Comparison of ENCODE assay signal across 1 cellular context in the genomic region with DNA sequence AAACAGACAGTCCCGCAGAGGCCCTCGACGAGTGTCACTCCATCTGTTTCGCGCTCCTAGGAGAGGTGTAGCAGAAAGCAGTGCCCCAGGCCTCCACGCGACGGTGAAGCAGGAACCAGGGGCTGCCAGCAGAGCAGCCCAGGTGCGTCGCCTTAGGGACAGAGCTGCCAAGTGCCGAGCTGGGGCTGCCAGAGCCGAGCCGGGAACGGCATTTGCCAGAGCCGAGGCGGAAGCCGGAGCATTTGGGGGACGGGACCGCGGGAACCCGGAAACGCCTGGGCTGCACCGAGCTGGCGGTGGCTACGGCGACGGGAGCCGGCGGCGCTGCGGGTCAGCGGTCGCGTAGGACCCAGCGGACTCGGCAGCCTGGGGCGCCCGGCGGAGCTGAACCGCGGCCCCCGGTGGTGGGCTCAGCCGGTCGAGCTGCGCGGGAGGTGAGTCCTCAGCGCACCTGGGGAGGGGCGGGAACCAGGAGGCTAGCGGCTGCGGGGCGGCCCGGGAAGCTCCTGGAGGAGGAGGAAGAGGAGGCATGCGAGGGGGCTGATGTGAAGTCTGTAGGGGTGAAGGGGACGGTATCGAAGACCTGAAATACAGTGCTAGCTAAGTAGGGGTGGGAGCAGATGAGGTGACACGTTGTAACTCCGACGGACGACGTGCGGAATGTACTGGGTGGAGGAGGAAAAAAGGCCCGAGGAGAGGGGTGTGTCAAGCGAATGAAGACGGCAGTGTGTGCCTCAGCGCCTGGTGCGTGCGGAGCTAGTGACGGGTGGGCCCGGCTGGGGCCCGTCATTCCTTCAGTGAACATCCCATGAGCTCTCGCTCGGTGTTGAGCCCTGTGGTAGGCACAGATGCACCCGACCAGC.
TF ChIP-seq lines count a peak whose summit lies in the region.

A gene (plus strand): TSS at position 268 of the 863 bp plus-strand sequence. CDS start 23,559 bp downstream, outside the sequence.

TF ChIP-seq in HepG2, 621 proteins besides CTCF, POLR2A, EP300 and RAD21 (continued from another document and continues in another):
- TF ChIP-seq, protein P1, sequence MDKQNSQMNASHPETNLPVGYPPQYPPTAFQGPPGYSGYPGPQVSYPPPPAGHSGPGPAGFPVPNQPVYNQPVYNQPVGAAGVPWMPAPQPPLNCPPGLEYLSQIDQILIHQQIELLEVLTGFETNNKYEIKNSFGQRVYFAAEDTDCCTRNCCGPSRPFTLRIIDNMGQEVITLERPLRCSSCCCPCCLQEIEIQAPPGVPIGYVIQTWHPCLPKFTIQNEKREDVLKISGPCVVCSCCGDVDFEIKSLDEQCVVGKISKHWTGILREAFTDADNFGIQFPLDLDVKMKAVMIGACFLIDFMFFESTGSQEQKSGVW (CRISPR knock-in tag; IDR thresholded peaks at IDR 0.05; ENCODE audit: borderline replicate concordance): no peak
- TF ChIP-seq WIZ (CRISPR knock-in tag; IDR thresholded peaks at IDR 0.05) (peak; percentile 85), ZNF136 (CRISPR knock-in tag; IDR thresholded peaks at IDR 0.05; ENCODE audit: low read depth) (peak; percentile 85; the same call in 1 of the 2 replicates), ZNF224 (CRISPR knock-in tag; IDR thresholded peaks at IDR 0.05) (no peak; the same call in 1 of the 2 replicates), BCL6 (CRISPR knock-in tag; IDR thresholded peaks at IDR 0.05) (peak; percentile 67), MXD4 (CRISPR knock-in tag; IDR thresholded peaks at IDR 0.05) (peak; percentile 84), RXRB (CRISPR knock-in tag; IDR thresholded peaks at IDR 0.05; ENCODE audit: borderline replicate concordance) (peak; percentile 79), KAT8 (CRISPR knock-in tag; IDR thresholded peaks at IDR 0.05) (peak; percentile 98), SMAD3 (CRISPR knock-in tag; IDR thresholded peaks at IDR 0.05) (peak; percentile 94), ZNF598 (CRISPR knock-in tag; IDR thresholded peaks at IDR 0.05; ENCODE audit: borderline replicate concordance) (peak; percentile 96), BRD4 (CRISPR knock-in tag; IDR thresholded peaks at IDR 0.05) (peak; percentile 93; the same call in 1 of the 2 replicates), RFXANK (CRISPR knock-in tag; IDR thresholded peaks at IDR 0.05) (no peak), ZNF567 (CRISPR knock-in tag; IDR thresholded peaks at IDR 0.05; ENCODE audit: borderline replicate concordance) (no peak; the same call in 1 of the 2 replicates), NFKB2 (CRISPR knock-in tag; IDR thresholded peaks at IDR 0.05; ENCODE audit: borderline replicate concordance) (peak; percentile 97), ONECUT2 (CRISPR knock-in tag; IDR thresholded peaks at IDR 0.05) (no peak), ZEB1 (IDR thresholded peaks at IDR 0.05; ENCODE audit: insufficient replicate concordance, low read depth) (peak; percentile 87), RFXAP (CRISPR knock-in tag; IDR thresholded peaks at IDR 0.05; ENCODE audit: borderline replicate concordance) (peak; percentile 92), ZNF451 (CRISPR knock-in tag; IDR thresholded peaks at IDR 0.05) (peak; percentile 94), ZNF383 (CRISPR knock-in tag; IDR thresholded peaks at IDR 0.05; ENCODE audit: borderline replicate concordance) (peak; percentile 96; the same call in 1 of the 2 replicates), NCOA5 (CRISPR knock-in tag; IDR thresholded peaks at IDR 0.05) (0 out of 2 replicates have a peak, but pooled peaks have one; percentile 32), IRF2 (CRISPR knock-in tag; IDR thresholded peaks at IDR 0.05) (peak; percentile 95), NFIC (IDR thresholded peaks at IDR 0.05; ENCODE audit: low read length) (no peak), ZNF331 (CRISPR knock-in tag; IDR thresholded peaks at IDR 0.05) (peak; percentile 96), ZNF652 (CRISPR knock-in tag; IDR thresholded peaks at IDR 0.05; ENCODE audit: borderline replicate concordance, low read depth) (peak; percentile 43; the same call in 1 of the 2 replicates), CREB1 (IDR thresholded peaks at IDR 0.05) (no peak), CREB1 (CRISPR knock-in tag; IDR thresholded peaks at IDR 0.05) (no peak), SUZ12 (IDR thresholded peaks at IDR 0.05; ENCODE audit: low read depth, low read length) (no peak), SIN3A (IDR thresholded peaks at IDR 0.05; ENCODE audit: borderline replicate concordance, low read depth, low read length) (peak; percentile 94; the same call in 1 of the 2 replicates), ZNF619 (CRISPR knock-in tag; IDR thresholded peaks at IDR 0.05) (peak; percentile 95)
- TF ChIP-seq, protein P2, sequence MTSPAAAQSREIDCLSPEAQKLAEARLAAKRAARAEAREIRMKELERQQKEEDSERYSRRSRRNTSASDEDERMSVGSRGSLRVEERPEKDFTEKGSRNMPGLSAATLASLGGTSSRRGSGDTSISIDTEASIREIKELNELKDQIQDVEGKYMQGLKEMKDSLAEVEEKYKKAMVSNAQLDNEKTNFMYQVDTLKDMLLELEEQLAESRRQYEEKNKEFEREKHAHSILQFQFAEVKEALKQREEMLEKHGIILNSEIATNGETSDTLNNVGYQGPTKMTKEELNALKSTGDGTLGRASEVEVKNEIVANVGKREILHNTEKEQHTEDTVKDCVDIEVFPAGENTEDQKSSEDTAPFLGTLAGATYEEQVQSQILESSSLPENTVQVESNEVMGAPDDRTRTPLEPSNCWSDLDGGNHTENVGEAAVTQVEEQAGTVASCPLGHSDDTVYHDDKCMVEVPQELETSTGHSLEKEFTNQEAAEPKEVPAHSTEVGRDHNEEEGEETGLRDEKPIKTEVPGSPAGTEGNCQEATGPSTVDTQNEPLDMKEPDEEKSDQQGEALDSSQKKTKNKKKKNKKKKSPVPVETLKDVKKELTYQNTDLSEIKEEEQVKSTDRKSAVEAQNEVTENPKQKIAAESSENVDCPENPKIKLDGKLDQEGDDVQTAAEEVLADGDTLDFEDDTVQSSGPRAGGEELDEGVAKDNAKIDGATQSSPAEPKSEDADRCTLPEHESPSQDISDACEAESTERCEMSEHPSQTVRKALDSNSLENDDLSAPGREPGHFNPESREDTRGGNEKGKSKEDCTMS (CRISPR knock-in tag; conservative IDR thresholded peaks at IDR 0.05): no peak
- TF ChIP-seq, protein P3, sequence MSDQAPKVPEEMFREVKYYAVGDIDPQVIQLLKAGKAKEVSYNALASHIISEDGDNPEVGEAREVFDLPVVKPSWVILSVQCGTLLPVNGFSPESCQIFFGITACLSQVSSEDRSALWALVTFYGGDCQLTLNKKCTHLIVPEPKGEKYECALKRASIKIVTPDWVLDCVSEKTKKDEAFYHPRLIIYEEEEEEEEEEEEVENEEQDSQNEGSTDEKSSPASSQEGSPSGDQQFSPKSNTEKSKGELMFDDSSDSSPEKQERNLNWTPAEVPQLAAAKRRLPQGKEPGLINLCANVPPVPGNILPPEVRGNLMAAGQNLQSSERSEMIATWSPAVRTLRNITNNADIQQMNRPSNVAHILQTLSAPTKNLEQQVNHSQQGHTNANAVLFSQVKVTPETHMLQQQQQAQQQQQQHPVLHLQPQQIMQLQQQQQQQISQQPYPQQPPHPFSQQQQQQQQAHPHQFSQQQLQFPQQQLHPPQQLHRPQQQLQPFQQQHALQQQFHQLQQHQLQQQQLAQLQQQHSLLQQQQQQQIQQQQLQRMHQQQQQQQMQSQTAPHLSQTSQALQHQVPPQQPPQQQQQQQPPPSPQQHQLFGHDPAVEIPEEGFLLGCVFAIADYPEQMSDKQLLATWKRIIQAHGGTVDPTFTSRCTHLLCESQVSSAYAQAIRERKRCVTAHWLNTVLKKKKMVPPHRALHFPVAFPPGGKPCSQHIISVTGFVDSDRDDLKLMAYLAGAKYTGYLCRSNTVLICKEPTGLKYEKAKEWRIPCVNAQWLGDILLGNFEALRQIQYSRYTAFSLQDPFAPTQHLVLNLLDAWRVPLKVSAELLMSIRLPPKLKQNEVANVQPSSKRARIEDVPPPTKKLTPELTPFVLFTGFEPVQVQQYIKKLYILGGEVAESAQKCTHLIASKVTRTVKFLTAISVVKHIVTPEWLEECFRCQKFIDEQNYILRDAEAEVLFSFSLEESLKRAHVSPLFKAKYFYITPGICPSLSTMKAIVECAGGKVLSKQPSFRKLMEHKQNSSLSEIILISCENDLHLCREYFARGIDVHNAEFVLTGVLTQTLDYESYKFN (CRISPR knock-in tag; conservative IDR thresholded peaks at IDR 0.05): peak; percentile 80
- TF ChIP-seq, protein P4, sequence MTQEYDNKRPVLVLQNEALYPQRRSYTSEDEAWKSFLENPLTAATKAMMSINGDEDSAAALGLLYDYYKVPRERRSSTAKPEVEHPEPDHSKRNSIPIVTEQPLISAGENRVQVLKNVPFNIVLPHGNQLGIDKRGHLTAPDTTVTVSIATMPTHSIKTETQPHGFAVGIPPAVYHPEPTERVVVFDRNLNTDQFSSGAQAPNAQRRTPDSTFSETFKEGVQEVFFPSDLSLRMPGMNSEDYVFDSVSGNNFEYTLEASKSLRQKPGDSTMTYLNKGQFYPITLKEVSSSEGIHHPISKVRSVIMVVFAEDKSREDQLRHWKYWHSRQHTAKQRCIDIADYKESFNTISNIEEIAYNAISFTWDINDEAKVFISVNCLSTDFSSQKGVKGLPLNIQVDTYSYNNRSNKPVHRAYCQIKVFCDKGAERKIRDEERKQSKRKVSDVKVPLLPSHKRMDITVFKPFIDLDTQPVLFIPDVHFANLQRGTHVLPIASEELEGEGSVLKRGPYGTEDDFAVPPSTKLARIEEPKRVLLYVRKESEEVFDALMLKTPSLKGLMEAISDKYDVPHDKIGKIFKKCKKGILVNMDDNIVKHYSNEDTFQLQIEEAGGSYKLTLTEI (CRISPR knock-in tag; conservative IDR thresholded peaks at IDR 0.05): no peak
- TF ChIP-seq, protein P5, sequence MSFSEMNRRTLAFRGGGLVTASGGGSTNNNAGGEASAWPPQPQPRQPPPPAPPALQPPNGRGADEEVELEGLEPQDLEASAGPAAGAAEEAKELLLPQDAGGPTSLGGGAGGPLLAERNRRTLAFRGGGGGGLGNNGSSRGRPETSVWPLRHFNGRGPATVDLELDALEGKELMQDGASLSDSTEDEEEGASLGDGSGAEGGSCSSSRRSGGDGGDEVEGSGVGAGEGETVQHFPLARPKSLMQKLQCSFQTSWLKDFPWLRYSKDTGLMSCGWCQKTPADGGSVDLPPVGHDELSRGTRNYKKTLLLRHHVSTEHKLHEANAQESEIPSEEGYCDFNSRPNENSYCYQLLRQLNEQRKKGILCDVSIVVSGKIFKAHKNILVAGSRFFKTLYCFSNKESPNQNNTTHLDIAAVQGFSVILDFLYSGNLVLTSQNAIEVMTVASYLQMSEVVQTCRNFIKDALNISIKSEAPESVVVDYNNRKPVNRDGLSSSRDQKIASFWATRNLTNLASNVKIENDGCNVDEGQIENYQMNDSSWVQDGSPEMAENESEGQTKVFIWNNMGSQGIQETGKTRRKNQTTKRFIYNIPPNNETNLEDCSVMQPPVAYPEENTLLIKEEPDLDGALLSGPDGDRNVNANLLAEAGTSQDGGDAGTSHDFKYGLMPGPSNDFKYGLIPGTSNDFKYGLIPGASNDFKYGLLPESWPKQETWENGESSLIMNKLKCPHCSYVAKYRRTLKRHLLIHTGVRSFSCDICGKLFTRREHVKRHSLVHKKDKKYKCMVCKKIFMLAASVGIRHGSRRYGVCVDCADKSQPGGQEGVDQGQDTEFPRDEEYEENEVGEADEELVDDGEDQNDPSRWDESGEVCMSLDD (CRISPR knock-in tag; IDR thresholded peaks at IDR 0.05; ENCODE audit: borderline replicate concordance): peak; percentile 52; the same call in 1 of the 2 replicates
- TF ChIP-seq, protein P6, sequence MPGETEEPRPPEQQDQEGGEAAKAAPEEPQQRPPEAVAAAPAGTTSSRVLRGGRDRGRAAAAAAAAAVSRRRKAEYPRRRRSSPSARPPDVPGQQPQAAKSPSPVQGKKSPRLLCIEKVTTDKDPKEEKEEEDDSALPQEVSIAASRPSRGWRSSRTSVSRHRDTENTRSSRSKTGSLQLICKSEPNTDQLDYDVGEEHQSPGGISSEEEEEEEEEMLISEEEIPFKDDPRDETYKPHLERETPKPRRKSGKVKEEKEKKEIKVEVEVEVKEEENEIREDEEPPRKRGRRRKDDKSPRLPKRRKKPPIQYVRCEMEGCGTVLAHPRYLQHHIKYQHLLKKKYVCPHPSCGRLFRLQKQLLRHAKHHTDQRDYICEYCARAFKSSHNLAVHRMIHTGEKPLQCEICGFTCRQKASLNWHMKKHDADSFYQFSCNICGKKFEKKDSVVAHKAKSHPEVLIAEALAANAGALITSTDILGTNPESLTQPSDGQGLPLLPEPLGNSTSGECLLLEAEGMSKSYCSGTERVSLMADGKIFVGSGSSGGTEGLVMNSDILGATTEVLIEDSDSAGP (CRISPR knock-in tag; IDR thresholded peaks at IDR 0.05; ENCODE audit: borderline replicate concordance): peak; percentile 98
- TF ChIP-seq, protein P7, sequence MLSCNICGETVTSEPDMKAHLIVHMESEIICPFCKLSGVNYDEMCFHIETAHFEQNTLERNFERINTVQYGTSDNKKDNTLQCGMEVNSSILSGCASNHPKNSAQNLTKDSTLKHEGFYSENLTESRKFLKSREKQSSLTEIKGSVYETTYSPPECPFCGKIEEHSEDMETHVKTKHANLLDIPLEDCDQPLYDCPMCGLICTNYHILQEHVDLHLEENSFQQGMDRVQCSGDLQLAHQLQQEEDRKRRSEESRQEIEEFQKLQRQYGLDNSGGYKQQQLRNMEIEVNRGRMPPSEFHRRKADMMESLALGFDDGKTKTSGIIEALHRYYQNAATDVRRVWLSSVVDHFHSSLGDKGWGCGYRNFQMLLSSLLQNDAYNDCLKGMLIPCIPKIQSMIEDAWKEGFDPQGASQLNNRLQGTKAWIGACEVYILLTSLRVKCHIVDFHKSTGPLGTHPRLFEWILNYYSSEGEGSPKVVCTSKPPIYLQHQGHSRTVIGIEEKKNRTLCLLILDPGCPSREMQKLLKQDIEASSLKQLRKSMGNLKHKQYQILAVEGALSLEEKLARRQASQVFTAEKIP (CRISPR knock-in tag; IDR thresholded peaks at IDR 0.05; ENCODE audit: borderline replicate concordance): no peak
- TF ChIP-seq, protein P8, sequence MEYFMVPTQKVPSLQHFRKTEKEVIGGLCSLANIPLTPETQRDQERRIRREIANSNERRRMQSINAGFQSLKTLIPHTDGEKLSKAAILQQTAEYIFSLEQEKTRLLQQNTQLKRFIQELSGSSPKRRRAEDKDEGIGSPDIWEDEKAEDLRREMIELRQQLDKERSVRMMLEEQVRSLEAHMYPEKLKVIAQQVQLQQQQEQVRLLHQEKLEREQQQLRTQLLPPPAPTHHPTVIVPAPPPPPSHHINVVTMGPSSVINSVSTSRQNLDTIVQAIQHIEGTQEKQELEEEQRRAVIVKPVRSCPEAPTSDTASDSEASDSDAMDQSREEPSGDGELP (IDR thresholded peaks at IDR 0.05; ENCODE audit: borderline replicate concordance, low read depth): peak; percentile 71; the same call in 1 of the 2 replicates
